ENCODE assay signal across 1 cellular context in genomic region chr11:93444671-93445073, GRCh38.
TF ChIP-seq lines count a peak whose summit lies in the region.

No MANE protein-coding gene starts in this region.

TF ChIP-seq in IMR-90, 13 proteins besides CTCF, POLR2A, EP300 and RAD21 (continued from another document):
- no peak for TF ChIP-seq ELK1 (IDR thresholded peaks at IDR 0.05; ENCODE audit: borderline replicate concordance, low read depth, low read length)
